Comparison of ENCODE assay signal across 16 cellular contexts in the genomic region with DNA sequence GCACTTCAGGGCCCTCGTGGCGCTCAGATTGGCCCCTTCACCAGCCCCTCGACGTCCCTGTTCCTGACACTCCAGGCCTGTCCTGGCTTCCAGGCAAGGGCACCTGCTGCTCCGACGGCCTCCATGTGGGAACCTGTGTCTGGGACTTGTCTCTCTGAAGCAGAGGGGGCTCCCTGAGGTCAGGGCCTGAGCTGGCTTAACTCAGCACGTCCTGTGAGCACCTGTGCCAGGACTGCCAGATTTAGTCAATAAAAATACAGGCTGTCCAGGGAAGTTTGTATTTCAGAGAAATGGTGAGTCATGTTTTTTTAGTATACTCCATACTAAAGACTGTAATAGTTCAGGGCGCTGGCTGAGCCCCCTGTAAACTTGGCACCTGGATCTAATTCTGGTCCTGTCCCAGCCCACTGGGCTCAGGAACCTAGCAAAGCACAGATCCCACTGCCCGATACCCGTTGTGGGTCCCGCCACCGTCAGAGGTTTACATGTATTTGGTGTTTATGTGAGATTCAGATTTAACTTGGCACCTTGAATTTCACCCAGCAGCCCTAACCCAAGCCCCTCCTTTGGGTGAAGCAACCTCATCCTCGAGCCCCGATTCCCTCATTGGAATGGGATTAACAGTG.
DNase-seq lines count a peak whose midpoint lies in the region; ATAC-seq and TF ChIP-seq lines count a peak whose summit lies in the region.
"Had no signal": no experiment of that assay in that cellular context is flagged by ENCODE, and none has a peak within 500 bp of the region (broad histone marks: within the 10 kb centered on the region; RNA-seq: fewer than 3 reads in every experiment).

No MANE protein-coding gene starts in this region.

- H3K36me3 Mint-ChIP-seq in natural killer cell: no peaks in the 10 kb centered on the region

- H3K27me3 ChIP-seq in breast epithelium (no peaks in the 10 kb centered on the region), mesendoderm (ENCODE audit: insufficient read depth, low read length, poor library complexity) (no peaks in the 10 kb centered on the region), Peyer's patch (no peaks in the 10 kb centered on the region)
- H3K27me3 ChIP-seq: ovary had no signal

- peaks cover 0 to 10% of the 10 kb centered on the region in 2 donors for H3K4me1 Mint-ChIP-seq in natural killer cell

- H3K23ac ChIP-seq in mesendoderm (ENCODE audit: low read length): no peak overlapping the region

- WGBS in mesendoderm (ENCODE audit: extremely low coverage, insufficient coverage, low lambda C conversion rate): no CpG with 5 or more reads among the region's 14 CpGs

- peak overlapping the region; percentile 30 for H3K56ac ChIP-seq in mesendoderm (ENCODE audit: low read length)

- no peak overlapping the region for H4K8ac ChIP-seq in mesendoderm (ENCODE audit: low read depth, low read length)

- H3K27ac Mint-ChIP-seq in natural killer cell: no peak overlapping the region

- peaks cover 3 to 10% of the 10 kb centered on the region in 2 donors for H3K4me1 ChIP-seq in breast epithelium
- H3K4me1 ChIP-seq in mesendoderm (ENCODE audit: control insufficient read depth, low read depth, low read length): peaks cover 5% of the 10 kb centered on the region
- peaks cover 0 to 15% (median 0%) of the 10 kb centered on the region in 4 donors for H3K4me1 ChIP-seq in Peyer's patch

- H2BK5ac ChIP-seq in mesendoderm (ENCODE audit: low read length): no peak overlapping the region

- H3K27ac ChIP-seq in breast epithelium (peak overlapping the region; percentile 66 to 86), mesendoderm (ENCODE audit: low read depth, low read length) (no peak overlapping the region), Peyer's patch (no peak overlapping the region)
- H3K27ac ChIP-seq: epithelial cell of prostate, ovary, thoracic aorta had no signal

- H3K36me3 ChIP-seq in breast epithelium: no peaks in the 10 kb centered on the region
- H3K36me3 ChIP-seq in mesendoderm (ENCODE audit: control insufficient read depth, insufficient read depth, low read length): no peaks in the 10 kb centered on the region
- no peaks in the 10 kb centered on the region for H3K36me3 ChIP-seq in Peyer's patch
- H3K36me3 ChIP-seq: ovary, thoracic aorta had no signal

- no peak overlapping the region for H4K5ac ChIP-seq in mesendoderm (ENCODE audit: low read length)

- H3K4me3 ChIP-seq in breast epithelium (no peak overlapping the region), mesendoderm (ENCODE audit: low read length) (no peak overlapping the region), Peyer's patch (no peak overlapping the region)
- H3K4me3 ChIP-seq: ovary, thoracic aorta had no signal

- no peaks in the 10 kb centered on the region for H3K9me3 ChIP-seq in breast epithelium
- H3K9me3 ChIP-seq in Peyer's patch: no peaks in the 10 kb centered on the region
- H3K9me3 ChIP-seq: ovary, thoracic aorta had no signal

- intact Hi-C loops in breast epithelium (cut with DNase I; ENCODE audit: low total_unique reads) (no loop called here), natural killer cell (cut with micrococcal nuclease) (no loop called here)

- H3K9ac ChIP-seq in mesendoderm (ENCODE audit: low read length): peak overlapping the region; percentile 30

- peaks cover under 1% of the 10 kb centered on the region in 2 donors for H3K9me3 Mint-ChIP-seq in natural killer cell

- peak; percentile 44 for DNase-seq in A172 (ENCODE audit: low spot score)
- peak; percentile 8 for DNase-seq in LHCN-M2 (ENCODE audit: low read depth)
- no peak for DNase-seq in breast epithelium (ENCODE audit: low spot score in 2 of 2)
- no peak for DNase-seq in mesendoderm
- DNase-seq in natural killer cell: no peak
- DNase-seq in HUDEP-2 (lab: John Stamatoyannopoulos, UW; ENCODE audit: unreplicated experiment in 76 of 76): no peak
- no peak for DNase-seq in Peyer's patch
- DNase-seq: activated naive CD4-positive, alpha-beta T cell treated with Interleukin-2 at 50 U/mL for 16 hours; DMS 273 treated with DMSO at 0.1 percent for 48 hours; NCI-H1694; NCI-H82; ovary had no signal

- no peak overlapping the region for H2BK120ac ChIP-seq in mesendoderm (ENCODE audit: low read depth, low read length)

- H3K79me2 ChIP-seq in mesendoderm (ENCODE audit: control insufficient read depth, insufficient read depth, low read length): no peaks in the 10 kb centered on the region

- H3K4ac ChIP-seq in mesendoderm (ENCODE audit: low read depth, low read length): no peak overlapping the region

- ATAC-seq in natural killer cell: no peak
- ATAC-seq in HG03108 (IDR thresholded peaks at IDR 0.05; ENCODE audit: unreplicated experiment): no peak

- no peaks in the 10 kb centered on the region for H3K79me1 ChIP-seq in mesendoderm (ENCODE audit: low read length)

- no peaks in the 10 kb centered on the region for H3K27me3 Mint-ChIP-seq in natural killer cell (ENCODE audit: low read depth in 2 of 2)
- H3K27me3 Mint-ChIP-seq: central memory CD8-positive, alpha-beta T cell had no signal

- no peak for TF ChIP-seq POLR2A in breast epithelium (IDR thresholded peaks at IDR 0.05)
- no peak for TF ChIP-seq POLR2A in Peyer's patch (IDR thresholded peaks at IDR 0.05)

- H3K4me3 Mint-ChIP-seq in natural killer cell: no peak overlapping the region
- H3K4me3 Mint-ChIP-seq: central memory CD8-positive, alpha-beta T cell had no signal

- TF ChIP-seq CTCF in breast epithelium (IDR thresholded peaks at IDR 0.05): no peak
- no peak for TF ChIP-seq CTCF in natural killer cell (IDR thresholded peaks at IDR 0.05)
- TF ChIP-seq CTCF in Peyer's patch (IDR thresholded peaks at IDR 0.05): no peak

- no peak overlapping the region for H2AK5ac ChIP-seq in mesendoderm (ENCODE audit: low read length)

- no peak overlapping the region for H2BK15ac ChIP-seq in mesendoderm (replicated peaks; ENCODE audit: low read depth)

- no peak overlapping the region for H3K4me2 ChIP-seq in mesendoderm (ENCODE audit: low read length)

- no peak overlapping the region for H3K18ac ChIP-seq in mesendoderm (ENCODE audit: low read length)

Comparison
In these comparisons a context has a peak if more than half of its experiments do, and no peak if none do; other contexts are left out.
1. DNase-seq: peak in A172 (single experiment) and LHCN-M2 (single experiment); none in breast epithelium (0 of 2), mesendoderm (single experiment), natural killer cell (single experiment), HUDEP-2 (0 of 76) and Peyer's patch (0 of 3).
2. H3K27ac ChIP-seq: peak in breast epithelium (2 of 2); none in mesendoderm (single experiment) and Peyer's patch (0 of 4).